In the genomic region with DNA sequence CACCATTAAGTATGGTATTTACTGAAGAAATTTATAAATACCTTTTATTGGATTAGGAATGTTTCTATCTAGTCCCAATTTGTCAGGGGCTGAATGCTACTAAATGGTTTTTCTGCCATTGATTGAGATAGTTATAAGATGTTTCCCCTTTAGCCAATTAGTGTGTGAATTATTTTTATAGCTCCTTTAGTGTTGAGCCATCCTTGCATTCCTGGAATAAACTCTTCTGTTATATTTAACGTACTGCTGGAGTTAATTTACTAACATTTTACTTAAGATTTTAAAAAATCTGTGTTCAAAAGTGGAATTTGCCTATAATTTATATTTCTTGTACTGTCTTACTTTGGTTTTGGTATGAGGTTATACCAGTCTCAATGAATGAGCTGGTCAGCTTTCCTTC, we compare ENCODE assay signal across 14 cellular contexts. TPM values are rescaled to one million over a fixed set of nuclear protein-coding genes. Genes with fewer than 3 reads are reported as not detected.
A peak's percentile ranks its signal among the peaks of the same experiment; 100 is the strongest.
DNase-seq lines count a peak whose midpoint lies in the region; TF ChIP-seq lines count a peak whose summit lies in the region.
"Had no signal": no experiment of that assay in that cellular context is flagged by ENCODE, and none has a peak within 500 bp of the region (broad histone marks: within the 10 kb centered on the region; RNA-seq: fewer than 3 reads in every experiment).

No MANE protein-coding gene starts in this region.

- no peaks in the 10 kb centered on the region for H3K9me3 ChIP-seq in GM23248 (ENCODE audit: low read depth)
- no peaks in the 10 kb centered on the region for H3K9me3 ChIP-seq in HEK293 (ENCODE audit: control insufficient read depth, insufficient read depth, low read depth, low read length)

- peak; percentile 11 for DNase-seq in GM23248
- peak; percentile 22 for DNase-seq in OCI-M1 (lab: John Stamatoyannopoulos, UW)
- DNase-seq in fibroblast of peridontal ligament (ENCODE audit: extremely low read depth): peak; percentile 1
- DNase-seq in H7: no peak
- no peak for DNase-seq in EL
- DNase-seq in iPS-NIHi11 (ENCODE audit: low spot score): no peak
- DNase-seq: C1 segment of cervical spinal cord; Calu3; CD4-positive, alpha-beta memory T cell; COR-L47; DMS79 treated with DMSO at 0.1 percent for 48 hours had no signal

- no peak overlapping the region for H3K4me2 ChIP-seq in GM23248 (ENCODE audit: unreplicated experiment)
- H3K4me2 ChIP-seq: GM23338 had no signal

- H2AFZ ChIP-seq in GM23248: no peak overlapping the region
- H2AFZ ChIP-seq: GM23338 had no signal

- H3K27me3 ChIP-seq in GM23248 (replicated peaks; ENCODE audit: insufficient read depth): no peaks in the 10 kb centered on the region
- H3K27me3 ChIP-seq in H7 (ENCODE audit: control insufficient read depth, insufficient read depth, low read length): no peaks in the 10 kb centered on the region

- WGBS in GM23248 (ENCODE audit: low coverage in 1 of 2, low lambda C conversion rate in 2 of 2, missing lambda C conversion rate in 2 of 2), 2 experiments: 14 to 16% methylated on average over 1 of the region's 1 CpG

- H3K9ac ChIP-seq in GM23248: no peak overlapping the region

- TF ChIP-seq CTCF in HEK293 (tag by site-specific recombination; IDR thresholded peaks at IDR 0.05): no peak

- no peaks in the 10 kb centered on the region for H3K4me1 ChIP-seq in GM23248 (ENCODE audit: insufficient read depth)
- no peaks in the 10 kb centered on the region for H3K4me1 ChIP-seq in HEK293 (ENCODE audit: control insufficient read depth, insufficient read depth, low read length)
- H3K4me1 ChIP-seq: HAP-1 had no signal

- H3K36me3 ChIP-seq in GM23248 (ENCODE audit: low read depth): no peaks in the 10 kb centered on the region
- no peaks in the 10 kb centered on the region for H3K36me3 ChIP-seq in HEK293 (ENCODE audit: control insufficient read depth in 2 of 2, insufficient read depth in 1 of 2, low read length in 2 of 2)
- no peaks in the 10 kb centered on the region for H3K36me3 ChIP-seq in H7 (replicated peaks; ENCODE audit: control insufficient read depth, insufficient read depth, low read length)
- H3K36me3 ChIP-seq: HAP-1 had no signal

- no peak overlapping the region for H3K4me3 ChIP-seq in GM23248
- H3K4me3 ChIP-seq in HEK293 (ENCODE audit: low read depth, low read length): no peak overlapping the region
- H3K4me3 ChIP-seq in H7 (ENCODE audit: insufficient read depth, low read depth, low read length): no peak overlapping the region
- H3K4me3 ChIP-seq: GM23338, HAP-1 had no signal

- POLR2A ChIA-PET in HEK293 (lab: Yijun Ruan, JAX): interaction anchor here (1.0 kb wide), 1 partner anchor 91 kb away, joined by 4 read pairs; a partner anchor contains a TSS

- no peak overlapping the region for H3K27ac ChIP-seq in GM23248
- no peak overlapping the region for H3K27ac ChIP-seq in HEK293 (ENCODE audit: extremely low read depth, low read depth, low read length)

- no peaks in the 10 kb centered on the region for H3K9me2 ChIP-seq in GM23248 (ENCODE audit: insufficient read depth)

- no peaks in the 10 kb centered on the region for H3K79me2 ChIP-seq in GM23248 (ENCODE audit: insufficient read depth)

- no peaks in the 10 kb centered on the region for H4K20me1 ChIP-seq in GM23248 (ENCODE audit: insufficient read depth)

- in situ Hi-C loops in GM23248 (cut with MboI): no loop called here

- no peaks in the 10 kb centered on the region for H3F3A ChIP-seq in GM23248 (ENCODE audit: insufficient read depth)

- CTCF ChIA-PET in HEK293 (lab: Yijun Ruan, JAX): interaction anchor here (0.6 to 1.0 kb wide), 4 partner anchors 50 to 627 kb away, joined by 3 to 5 read pairs (median 4); no protein-coding TSS in a partner anchor

TF ChIP-seq in HEK293, 187 proteins besides CTCF, POLR2A, EP300 and RAD21:
- TF ChIP-seq, protein P1, sequence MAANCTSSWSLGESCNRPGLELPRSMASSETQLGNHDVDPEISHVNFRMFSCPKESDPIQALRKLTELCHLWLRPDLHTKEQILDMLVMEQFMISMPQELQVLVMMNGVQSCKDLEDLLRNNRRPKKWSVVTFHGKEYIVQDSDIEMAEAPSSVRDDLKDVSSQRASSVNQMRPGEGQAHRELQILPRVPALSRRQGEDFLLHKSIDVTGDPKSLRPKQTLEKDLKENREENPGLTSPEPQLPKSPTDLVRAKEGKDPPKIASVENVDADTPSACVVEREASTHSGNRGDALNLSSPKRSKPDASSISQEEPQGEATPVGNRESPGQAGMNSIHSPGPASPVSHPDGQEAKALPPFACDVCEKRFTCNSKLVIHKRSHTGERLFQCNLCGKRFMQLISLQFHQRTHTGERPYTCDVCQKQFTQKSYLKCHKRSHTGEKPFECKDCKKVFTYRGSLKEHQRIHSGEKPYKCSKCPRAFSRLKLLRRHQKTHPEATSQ (tag by site-specific recombination; IDR thresholded peaks at IDR 0.05): no peak
- TF ChIP-seq SETDB1 (IDR thresholded peaks at IDR 0.05; ENCODE audit: insufficient read length, low read length): peak; percentile 68

RNA-seq across cellular contexts. Expression of a gene that starts 25.4 kb away (rescaled TPM):
- total RNA-seq in GM23248 (2014; rRNA removed; shearing (Covaris generic)): 0.32 and 0.38 TPM in 2 replicates
- polyA plus RNA-seq in GM23248 (2016; fragmentation: Nextera tagmentation; extraction: Ambion mirVana): 0.28 and 0.29 TPM in 2 replicates
- total RNA-seq in H7 (2014; rRNA removed; shearing (Covaris generic)): 3.8 and 4.6 TPM in 2 replicates

Comparison
In these comparisons a context has a peak if more than half of its experiments do, and no peak if none do; other contexts are left out.
1. DNase-seq: peak in GM23248 (single experiment), OCI-M1 (single experiment) and fibroblast of peridontal ligament (single experiment); none in H7 (single experiment), EL (single experiment) and iPS-NIHi11 (single experiment).